8 cellular contexts compared by ENCODE assay signal in the genomic region with DNA sequence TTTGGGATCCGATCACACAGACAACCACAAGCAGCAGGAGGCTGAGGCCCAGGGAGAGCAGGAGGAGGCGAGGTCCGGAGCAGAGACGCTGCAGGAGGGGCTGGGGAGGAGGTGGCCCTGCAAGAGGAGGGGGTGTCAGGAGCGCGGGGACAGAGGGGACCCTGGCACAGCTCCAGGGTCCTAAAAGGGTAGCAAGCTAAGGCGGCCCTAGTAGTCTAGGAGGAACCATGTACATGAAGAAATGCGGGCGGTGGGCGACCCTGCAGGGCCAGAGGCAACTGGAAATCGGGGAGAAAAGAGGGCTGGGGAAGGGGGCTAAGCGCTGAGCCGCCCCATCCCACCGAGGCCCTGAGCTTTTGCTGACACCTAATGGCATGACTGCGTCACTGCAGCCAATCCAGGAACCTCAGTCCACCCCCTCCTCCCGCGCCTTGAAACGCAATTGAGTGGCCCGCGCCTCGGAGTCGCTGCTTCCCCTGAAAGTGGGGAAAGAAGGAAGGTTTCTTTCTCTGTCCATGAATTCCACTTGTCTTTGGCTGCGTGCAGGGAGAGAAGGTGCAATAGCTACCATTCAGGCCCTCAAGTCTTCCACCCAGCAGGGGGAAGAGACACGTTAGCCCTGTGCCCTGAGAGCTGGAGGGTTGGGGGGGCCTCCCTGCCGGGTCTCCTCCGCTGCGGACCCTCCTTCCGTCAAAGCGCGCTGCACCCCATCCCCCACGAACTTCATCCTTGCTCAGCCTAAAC. TPM values are rescaled to one million over a fixed set of nuclear protein-coding genes. Genes with fewer than 3 reads are reported as not detected.
DNase-seq lines count a peak whose midpoint lies in the region; ATAC-seq and TF ChIP-seq lines count a peak whose summit lies in the region.

No MANE protein-coding gene starts in this region.

- POLR2A ChIA-PET in naive thymus-derived CD8-positive, alpha-beta T cell (lab: Charles Lee): interaction anchor here (1.1 to 1.5 kb wide), 2 partner anchors 57 to 131 kb away, joined by 3 to 8 read pairs; partner anchors contain the start of gene DVL2

- peak overlapping the region in 7 of 10 donors; percentile 29 to 75 (median 66) for H3K27ac Mint-ChIP-seq in naive thymus-derived CD8-positive, alpha-beta T cell

- H3K9me3 Mint-ChIP-seq in naive thymus-derived CD8-positive, alpha-beta T cell: no peaks in the 10 kb centered on the region

- ATAC-seq in naive thymus-derived CD8-positive, alpha-beta T cell: peak; percentile 84
- no peak for ATAC-seq in GM18909 (IDR thresholded peaks at IDR 0.05; ENCODE audit: poor library complexity, unreplicated experiment)

- H3K27ac ChIP-seq in C4-2B (no peak overlapping the region; the same call in 1 of the 2 replicates), HL-60 (replicated peaks) (no peak overlapping the region)

- H3K27me3 Mint-ChIP-seq in naive thymus-derived CD8-positive, alpha-beta T cell: peaks cover 0 to 10% (median 4%) of the 10 kb centered on the region in 5 donors

- H3K4me3 Mint-ChIP-seq in naive thymus-derived CD8-positive, alpha-beta T cell: peak overlapping the region; percentile 62 to 88 (median 78)

- DNase-seq in HL-60 (ENCODE audit: low read depth in 1 of 2, low spot score in 1 of 2): peak in 1 of 2 experiments; percentile 40
- peak; percentile 44 for DNase-seq in OCI-M2 (lab: John Stamatoyannopoulos, UW; ENCODE audit: unreplicated experiment)
- peak; percentile 33 for DNase-seq in activated T-helper 1 cell treated with Interleukin-2 at 50 U/mL for 16 hours (ENCODE audit: low read depth)
- peak; percentile 55 for DNase-seq in fibroblast of mammary gland (ENCODE audit: low read depth)
- peak; percentile 50 to 78 (median 64) for DNase-seq in naive thymus-derived CD8-positive, alpha-beta T cell
- DNase-seq in stimulated activated CD8-positive, alpha-beta memory T cell treated with anti-CD3 and anti-CD28 coated beads, Interleukin-7, amount 100 ng/mL, for 4 hours (ENCODE audit: low read depth in 2 of 2): peak; percentile 33 to 36

- no peaks in the 10 kb centered on the region for H3K36me3 Mint-ChIP-seq in naive thymus-derived CD8-positive, alpha-beta T cell

- no peaks in the 10 kb centered on the region for H3K27me3 ChIP-seq in HL-60 (ENCODE audit: insufficient read depth, poor library complexity, severe bottlenecking)

- peaks cover 7 to 16% (median 10%) of the 10 kb centered on the region in 4 donors for H3K4me1 Mint-ChIP-seq in naive thymus-derived CD8-positive, alpha-beta T cell

- H3K4me3 ChIP-seq in HL-60 (replicated peaks; ENCODE audit: insufficient read depth, low read length): peak overlapping the region; percentile 9; the same call in 1 of the 2 replicates
- peak overlapping the region; percentile 33 for H3K4me3 ChIP-seq in fibroblast of mammary gland (ENCODE audit: control insufficient read depth, low read depth, low read length)

- TF ChIP-seq CTCF in C4-2B (conservative IDR thresholded peaks at IDR 0.05) (peak; percentile 97), HL-60 (IDR thresholded peaks at IDR 0.05; ENCODE audit: insufficient read depth, low read length) (peak; percentile 57), fibroblast of mammary gland (conservative IDR thresholded peaks at IDR 0.05; ENCODE audit: control insufficient read depth, insufficient read depth, low read depth, low read length) (peak; percentile 71)

RNA-seq across cellular contexts. Expression of gene ASGR1, which starts 1.8 kb away (rescaled TPM):
- total RNA-seq in naive thymus-derived CD8-positive, alpha-beta T cell: under 1 TPM; 0.58 to 0.68 TPM
- under 1 TPM in 1 of 3 donors, not detected in 2; 0.23 TPM for polyA plus RNA-seq in naive thymus-derived CD8-positive, alpha-beta T cell

RNA-seq across cellular contexts. Expression of gene DLG4, which starts 42.3 kb away (rescaled TPM):
- 10 to 100 TPM in 1 of 2 experiments, 1 to 10 TPM in 1; 8.4 to 10.2 TPM for total RNA-seq in naive thymus-derived CD8-positive, alpha-beta T cell
- polyA plus RNA-seq in naive thymus-derived CD8-positive, alpha-beta T cell: under 1 TPM; 0.24 to 0.62 (median 0.33) TPM

RNA-seq across cellular contexts. Expression of gene ACADVL, which starts 42.4 kb away (rescaled TPM):
- 100 to 1,000 TPM; 402 TPM for total RNA-seq in naive thymus-derived CD8-positive, alpha-beta T cell
- 10 to 100 TPM; 78.8 to 91.2 (median 85.2) TPM for polyA plus RNA-seq in naive thymus-derived CD8-positive, alpha-beta T cell

RNA-seq across cellular contexts. Expression of gene DVL2, which starts 56.9 kb away (rescaled TPM):
- total RNA-seq in naive thymus-derived CD8-positive, alpha-beta T cell: 10 to 100 TPM; 80.7 to 81.5 TPM
- 10 to 100 TPM; 19.3 to 26.5 (median 19.3) TPM for polyA plus RNA-seq in naive thymus-derived CD8-positive, alpha-beta T cell
